ENCODE assay signal across 13 cellular contexts in genomic region chr10:93947055-93947454, GRCh38. TPM values are rescaled to one million over a fixed set of nuclear protein-coding genes. Genes with fewer than 3 reads are reported as not detected.
DNase-seq lines count a peak whose midpoint lies in the region; ATAC-seq and TF ChIP-seq lines count a peak whose summit lies in the region.
"Had no signal": no experiment of that assay in that cellular context is flagged by ENCODE, and none has a peak within 500 bp of the region (broad histone marks: within the 10 kb centered on the region; RNA-seq: fewer than 3 reads in every experiment).

No MANE protein-coding gene starts in this region.

- ATAC-seq in Right ventricle myocardium superior (ENCODE audit: poor library complexity) (peak; percentile 85), GM21576 (IDR thresholded peaks at IDR 0.05; ENCODE audit: unreplicated experiment) (no peak)
- ATAC-seq in effector memory CD8-positive, alpha-beta T cell (replicated peaks): no peak

- no peak for TF ChIP-seq EP300 in SK-N-SH (IDR thresholded peaks at IDR 0.05; ENCODE audit: borderline replicate concordance in 1 of 2, low read depth in 1 of 2, low read length in 1 of 2)

- H3K36me3 ChIP-seq in SK-N-SH (replicated peaks in 1 of 2; ENCODE audit: control insufficient read depth in 1 of 2, insufficient read depth in 2 of 2, low read length in 1 of 2): no peaks in the 10 kb centered on the region
- H3K36me3 ChIP-seq: ascending aorta had no signal

- no peak for TF ChIP-seq CTCF in SK-N-SH (IDR thresholded peaks at IDR 0.05)

- no peaks in the 10 kb centered on the region for H3K9me2 ChIP-seq in SK-N-SH

- CTCF ChIA-PET in SK-N-SH (lab: Yijun Ruan, JAX): interaction anchor here (2.1 kb wide), 1 partner anchor 26 kb away, joined by 4 read pairs; no protein-coding TSS in a partner anchor

- H3K27me3 Mint-ChIP-seq in effector memory CD8-positive, alpha-beta T cell: peaks cover 0 to 6% of the 10 kb centered on the region in 2 donors
- H3K27me3 Mint-ChIP-seq: CD4-positive, alpha-beta memory T cell had no signal

- H3K9me3 ChIP-seq in SK-N-SH: no peaks in the 10 kb centered on the region
- H3K9me3 ChIP-seq: ascending aorta had no signal

- no peak overlapping the region for H3K4me3 ChIP-seq in SK-N-SH (ENCODE audit: low read depth in 2 of 2, low read length in 1 of 2)
- H3K4me3 ChIP-seq: ascending aorta had no signal

- no peak for TF ChIP-seq RAD21 in SK-N-SH (IDR thresholded peaks at IDR 0.05; ENCODE audit: low read length)

- H3K27ac Mint-ChIP-seq in effector memory CD8-positive, alpha-beta T cell: no peak overlapping the region
- H3K27ac Mint-ChIP-seq: CD4-positive, alpha-beta memory T cell; mesothelial cell of epicardium; T-helper 1 cell treated with Interleukin-12 subunit alpha and Interleukin-12 subunit beta and Interleukin-4 antibody, amounts not matched to agents 30 μg/mL and 1 μg/mL, for 36 hours had no signal

- H3K4me2 ChIP-seq in SK-N-SH: no peak overlapping the region; the same call in 1 of the 2 replicates

- H4K20me1 ChIP-seq in SK-N-SH (ENCODE audit: insufficient read depth): no peaks in the 10 kb centered on the region

- H3F3A ChIP-seq in SK-N-SH (replicated peaks; ENCODE audit: insufficient read depth): no peaks in the 10 kb centered on the region

- no peaks in the 10 kb centered on the region for H3K9me3 Mint-ChIP-seq in effector memory CD8-positive, alpha-beta T cell
- H3K9me3 Mint-ChIP-seq: mesothelial cell of epicardium; T-helper 1 cell treated with Interleukin-12 subunit alpha and Interleukin-12 subunit beta and Interleukin-4 antibody, amounts not matched to agents 30 μg/mL and 1 μg/mL, for 36 hours had no signal

- no peaks in the 10 kb centered on the region for H3K27me3 ChIP-seq in SK-N-SH (ENCODE audit: insufficient read depth)
- H3K27me3 ChIP-seq: ascending aorta had no signal

- DNase-seq in DMS 273 treated with DMSO at 0.1 percent for 48 hours (lab: John Stamatoyannopoulos, UW) (peak; percentile 29), SK-N-SH (no peak), Right ventricle myocardium superior (no peak), renal cortical epithelial cell (ENCODE audit: low read depth) (peak; percentile 13)
- DNase-seq in NK-92 treated with Interleukin-12 subunit alpha and Interleukin-12 subunit beta, amount 100 ng/mL, for 24 hours (lab: John Stamatoyannopoulos, UW): no peak
- no peak for DNase-seq in activated CD4-positive, alpha-beta T cell treated with anti-CD3 and anti-CD28 coated beads, Interleukin-2, amount 50 U/mL, for 1 hour
- DNase-seq in effector memory CD8-positive, alpha-beta T cell: no peak
- DNase-seq: CD4-positive, alpha-beta memory T cell; NCI-H526 treated with DMSO at 0.1 percent for 48 hours had no signal

- no peaks in the 10 kb centered on the region for H3K4me1 Mint-ChIP-seq in effector memory CD8-positive, alpha-beta T cell (ENCODE audit: low read depth in 2 of 2)
- H3K4me1 Mint-ChIP-seq: CD4-positive, alpha-beta memory T cell had no signal

- 0 out of 2 replicates have a peak overlapping the region, but pooled peaks have one; percentile 7 for H2AFZ ChIP-seq in SK-N-SH (ENCODE audit: low read depth)

- H3K4me1 ChIP-seq in SK-N-SH (ENCODE audit: control insufficient read depth in 1 of 2, insufficient read depth in 2 of 2, low read depth in 1 of 2, low read length in 1 of 2): peaks cover 0 to 5% of the 10 kb centered on the region in 2 experiments; a peak in 1 of 4 replicates

- H3K36me3 Mint-ChIP-seq in effector memory CD8-positive, alpha-beta T cell (ENCODE audit: insufficient read depth): no peaks in the 10 kb centered on the region
- H3K36me3 Mint-ChIP-seq: mesothelial cell of epicardium had no signal

- H3K79me2 ChIP-seq in SK-N-SH (ENCODE audit: insufficient read depth): no peaks in the 10 kb centered on the region

- WGBS in SK-N-SH (ENCODE audit: low lambda C conversion rate): 52% methylated on average over 6 of the region's 8 CpGs

- no peak overlapping the region for H3K4me3 Mint-ChIP-seq in effector memory CD8-positive, alpha-beta T cell
- H3K4me3 Mint-ChIP-seq: CD4-positive, alpha-beta memory T cell; mesothelial cell of epicardium; T-helper 1 cell treated with Interleukin-12 subunit alpha and Interleukin-12 subunit beta and Interleukin-4 antibody, amounts not matched to agents 30 μg/mL and 1 μg/mL, for 36 hours had no signal

- POLR2A ChIA-PET in SK-N-SH (lab: Yijun Ruan, JAX): no interaction called here

- H3K27ac ChIP-seq in SK-N-SH (ENCODE audit: low read depth in 2 of 2, low read length in 1 of 2): peak overlapping the region in 1 of 2 experiments; percentile 69; a peak in 1 of 4 replicates
- H3K27ac ChIP-seq: ascending aorta had no signal

- intact Hi-C loops in Right ventricle myocardium superior (cut with DNase I): no loop called here

- no peak overlapping the region for H3K9ac ChIP-seq in SK-N-SH

TF ChIP-seq in SK-N-SH, 30 proteins besides CTCF, POLR2A, EP300 and RAD21:
- no peak for TF ChIP-seq RCOR1 (IDR thresholded peaks at IDR 0.05; ENCODE audit: low read length)
- peak; percentile 73 for TF ChIP-seq MAX (IDR thresholded peaks at IDR 0.05; ENCODE audit: low read depth)
- peak; percentile 13; the same call in 1 of the 2 replicates for TF ChIP-seq TCF12 (IDR thresholded peaks at IDR 0.05)
TF ChIP-seq in SK-N-SH: peak in this region for 2.

RNA-seq across cellular contexts. Expression of gene PLCE1, which starts 46.7 kb away (rescaled TPM):
- polyA plus RNA-seq in SK-N-SH (2012; rRNA removed): 1.2 and 1.9 TPM in 2 replicates
- polyA plus RNA-seq in SK-N-SH (2012; cell fraction: cytosol; rRNA removed): 1.6 and 1.7 TPM in 2 replicates
- polyA plus RNA-seq in SK-N-SH (2012; cell fraction: nucleus; rRNA removed): 2.3 and 3.6 TPM in 2 replicates
- total RNA-seq in Right ventricle myocardium superior (3.3 TPM), renal cortical epithelial cell (1.4 and 4.4 TPM in 2 replicates)
- total RNA-seq: CD4-positive, alpha-beta memory T cell had no signal

RNA-seq across cellular contexts. Expression of gene SLC35G1, which starts 53.3 kb away (rescaled TPM):
- polyA plus RNA-seq in SK-N-SH (2012; rRNA removed): 5.1 and 7.3 TPM in 2 replicates
- polyA plus RNA-seq in SK-N-SH (2012; cell fraction: cytosol; rRNA removed): 7.1 and 7.2 TPM in 2 replicates
- 6.9 and 7.4 TPM in 2 replicates for polyA plus RNA-seq in SK-N-SH (2012; cell fraction: nucleus; rRNA removed)
- 1.7 TPM for total RNA-seq in Right ventricle myocardium superior
- total RNA-seq in renal cortical epithelial cell: 10.3 and 11.1 TPM in 2 replicates

Comparison
In these comparisons a context has a peak if more than half of its experiments do, and no peak if none do; other contexts are left out.
1. DNase-seq: peak in DMS 273 treated with DMSO at 0.1 percent for 48 hours (single experiment) and renal cortical epithelial cell (single experiment); none in SK-N-SH (single experiment), Right ventricle myocardium superior (single experiment), NK-92 treated with Interleukin-12 subunit alpha and Interleukin-12 subunit beta, amount 100 ng/mL, for 24 hours (single experiment), activated CD4-positive, alpha-beta T cell treated with anti-CD3 and anti-CD28 coated beads, Interleukin-2, amount 50 U/mL, for 1 hour (single experiment) and effector memory CD8-positive, alpha-beta T cell (0 of 3).